ENCODE assay signal across 1 cellular context in the genomic region with DNA sequence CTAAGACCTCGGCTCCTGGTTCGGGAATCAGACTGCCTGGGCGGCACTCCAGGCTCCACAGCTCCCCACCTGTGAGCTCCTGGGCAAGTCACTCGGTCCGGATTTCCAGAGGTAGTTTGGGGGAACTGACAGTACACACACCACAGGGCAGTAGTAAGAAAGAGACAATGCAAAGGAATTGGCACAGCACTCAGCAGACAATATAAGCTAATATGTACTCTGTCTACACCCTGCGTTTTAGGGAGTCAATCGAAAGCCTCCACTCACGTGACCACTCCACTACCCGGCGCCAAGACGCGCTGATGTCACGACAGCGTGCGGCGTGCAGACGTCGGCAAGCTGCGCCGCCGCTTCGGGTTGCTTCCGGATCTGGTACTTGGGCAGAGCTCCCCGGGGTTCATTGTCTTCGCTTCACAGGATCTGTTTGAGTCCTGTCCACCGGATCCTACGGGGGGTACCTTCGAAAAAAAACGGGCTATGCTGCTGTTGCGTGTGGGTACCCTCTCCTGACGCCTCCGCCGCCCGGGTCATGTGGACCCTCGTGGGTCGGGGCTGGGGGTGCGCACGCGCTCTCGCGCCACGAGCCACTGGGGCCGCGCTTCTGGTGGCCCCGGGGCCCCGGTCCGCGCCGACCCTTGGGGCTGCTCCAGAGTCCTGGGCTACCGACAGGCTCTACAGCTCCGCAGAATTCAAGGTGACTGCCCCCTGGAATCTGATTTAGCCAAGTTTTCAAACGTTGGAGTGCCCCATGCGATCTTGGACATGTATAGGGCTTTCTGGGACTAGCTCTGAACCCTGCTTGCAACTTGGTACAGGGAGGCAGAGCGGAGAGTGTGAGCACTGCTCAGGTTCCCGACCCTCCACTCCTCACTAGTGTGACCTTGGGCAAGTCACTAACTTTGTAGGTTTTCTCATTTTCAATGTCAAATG.
TF ChIP-seq lines count a peak whose summit lies in the region.

A gene with protein sequence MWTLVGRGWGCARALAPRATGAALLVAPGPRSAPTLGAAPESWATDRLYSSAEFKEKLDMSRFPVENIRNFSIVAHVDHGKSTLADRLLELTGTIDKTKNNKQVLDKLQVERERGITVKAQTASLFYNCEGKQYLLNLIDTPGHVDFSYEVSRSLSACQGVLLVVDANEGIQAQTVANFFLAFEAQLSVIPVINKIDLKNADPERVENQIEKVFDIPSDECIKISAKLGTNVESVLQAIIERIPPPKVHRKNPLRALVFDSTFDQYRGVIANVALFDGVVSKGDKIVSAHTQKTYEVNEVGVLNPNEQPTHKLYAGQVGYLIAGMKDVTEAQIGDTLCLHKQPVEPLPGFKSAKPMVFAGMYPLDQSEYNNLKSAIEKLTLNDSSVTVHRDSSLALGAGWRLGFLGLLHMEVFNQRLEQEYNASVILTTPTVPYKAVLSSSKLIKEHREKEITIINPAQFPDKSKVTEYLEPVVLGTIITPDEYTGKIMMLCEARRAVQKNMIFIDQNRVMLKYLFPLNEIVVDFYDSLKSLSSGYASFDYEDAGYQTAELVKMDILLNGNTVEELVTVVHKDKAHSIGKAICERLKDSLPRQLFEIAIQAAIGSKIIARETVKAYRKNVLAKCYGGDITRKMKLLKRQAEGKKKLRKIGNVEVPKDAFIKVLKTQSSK (plus strand): TSS at position 327 of the 930 bp plus-strand sequence. CDS start 203 bp downstream, at position 530.

TF ChIP-seq in HepG2, 621 proteins besides CTCF, POLR2A, EP300 and RAD21 (continued from another document and continues in another):
- TF ChIP-seq, protein P1, sequence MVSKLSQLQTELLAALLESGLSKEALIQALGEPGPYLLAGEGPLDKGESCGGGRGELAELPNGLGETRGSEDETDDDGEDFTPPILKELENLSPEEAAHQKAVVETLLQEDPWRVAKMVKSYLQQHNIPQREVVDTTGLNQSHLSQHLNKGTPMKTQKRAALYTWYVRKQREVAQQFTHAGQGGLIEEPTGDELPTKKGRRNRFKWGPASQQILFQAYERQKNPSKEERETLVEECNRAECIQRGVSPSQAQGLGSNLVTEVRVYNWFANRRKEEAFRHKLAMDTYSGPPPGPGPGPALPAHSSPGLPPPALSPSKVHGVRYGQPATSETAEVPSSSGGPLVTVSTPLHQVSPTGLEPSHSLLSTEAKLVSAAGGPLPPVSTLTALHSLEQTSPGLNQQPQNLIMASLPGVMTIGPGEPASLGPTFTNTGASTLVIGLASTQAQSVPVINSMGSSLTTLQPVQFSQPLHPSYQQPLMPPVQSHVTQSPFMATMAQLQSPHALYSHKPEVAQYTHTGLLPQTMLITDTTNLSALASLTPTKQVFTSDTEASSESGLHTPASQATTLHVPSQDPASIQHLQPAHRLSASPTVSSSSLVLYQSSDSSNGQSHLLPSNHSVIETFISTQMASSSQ (IDR thresholded peaks at IDR 0.05; ENCODE audit: low read depth): no peak
- TF ChIP-seq, protein P1 (CRISPR knock-in tag; IDR thresholded peaks at IDR 0.05; ENCODE audit: borderline replicate concordance): peak; percentile 58; the same call in 1 of the 2 replicates
- TF ChIP-seq KDM4B (CRISPR knock-in tag; IDR thresholded peaks at IDR 0.05) (no peak; the same call in 1 of the 2 replicates), ZNF232 (CRISPR knock-in tag; IDR thresholded peaks at IDR 0.05; ENCODE audit: borderline replicate concordance) (peak; percentile 60; the same call in 1 of the 2 replicates), ZIK1 (CRISPR knock-in tag; IDR thresholded peaks at IDR 0.05; ENCODE audit: borderline replicate concordance, low read depth) (peak; percentile 79; the same call in 1 of the 2 replicates), SRSF1 (optimal IDR thresholded peaks at IDR 0.05; ENCODE audit: low read depth, low read length) (peak; percentile 69), KLF12 (CRISPR knock-in tag; IDR thresholded peaks at IDR 0.05; ENCODE audit: borderline replicate concordance) (no peak), ZNF749 (CRISPR knock-in tag; IDR thresholded peaks at IDR 0.05; ENCODE audit: borderline replicate concordance) (no peak), SNAPC2 (CRISPR knock-in tag; IDR thresholded peaks at IDR 0.05) (no peak), POLR2AphosphoS5 (IDR thresholded peaks at IDR 0.05; ENCODE audit: low read depth, low read length) (peak; percentile 95), SKI (IDR thresholded peaks at IDR 0.05; ENCODE audit: partially characterized antibody) (no peak), RARG (CRISPR knock-in tag; IDR thresholded peaks at IDR 0.05; ENCODE audit: low read depth) (no peak), MAF1 (CRISPR knock-in tag; IDR thresholded peaks at IDR 0.05; ENCODE audit: borderline replicate concordance) (no peak), RFX1 (IDR thresholded peaks at IDR 0.05) (no peak), ZSCAN9 (CRISPR knock-in tag; IDR thresholded peaks at IDR 0.05; ENCODE audit: borderline replicate concordance) (0 out of 2 replicates have a peak, but pooled peaks have one; percentile 16), SPEN (CRISPR knock-in tag; IDR thresholded peaks at IDR 0.05; ENCODE audit: low read depth) (peak; percentile 91), ZNF644 (CRISPR knock-in tag; IDR thresholded peaks at IDR 0.05; ENCODE audit: low read depth) (no peak), ZNF850 (CRISPR knock-in tag; conservative IDR thresholded peaks at IDR 0.05) (no peak), ZNF282 (IDR thresholded peaks at IDR 0.05; ENCODE audit: partially characterized antibody) (no peak), ZNF326 (CRISPR knock-in tag; IDR thresholded peaks at IDR 0.05; ENCODE audit: borderline replicate concordance) (no peak), ZNF558 (CRISPR knock-in tag; IDR thresholded peaks at IDR 0.05; ENCODE audit: borderline replicate concordance) (no peak; the same call in 1 of the 2 replicates), ZBTB7B (CRISPR knock-in tag; IDR thresholded peaks at IDR 0.05) (peak; percentile 52), ZNF333 (CRISPR knock-in tag; IDR thresholded peaks at IDR 0.05; ENCODE audit: borderline replicate concordance) (no peak), NFKB2 (CRISPR knock-in tag; IDR thresholded peaks at IDR 0.05; ENCODE audit: borderline replicate concordance) (no peak), STAG1 (CRISPR knock-in tag; IDR thresholded peaks at IDR 0.05) (no peak), ZNF660 (CRISPR knock-in tag; IDR thresholded peaks at IDR 0.05; ENCODE audit: borderline replicate concordance, low read depth) (no peak), HIVEP1 (CRISPR knock-in tag; IDR thresholded peaks at IDR 0.05) (no peak; the same call in 1 of the 2 replicates)
- TF ChIP-seq, protein P2, sequence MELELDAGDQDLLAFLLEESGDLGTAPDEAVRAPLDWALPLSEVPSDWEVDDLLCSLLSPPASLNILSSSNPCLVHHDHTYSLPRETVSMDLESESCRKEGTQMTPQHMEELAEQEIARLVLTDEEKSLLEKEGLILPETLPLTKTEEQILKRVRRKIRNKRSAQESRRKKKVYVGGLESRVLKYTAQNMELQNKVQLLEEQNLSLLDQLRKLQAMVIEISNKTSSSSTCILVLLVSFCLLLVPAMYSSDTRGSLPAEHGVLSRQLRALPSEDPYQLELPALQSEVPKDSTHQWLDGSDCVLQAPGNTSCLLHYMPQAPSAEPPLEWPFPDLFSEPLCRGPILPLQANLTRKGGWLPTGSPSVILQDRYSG (CRISPR knock-in tag; IDR thresholded peaks at IDR 0.05): no peak
- TF ChIP-seq, protein P3, sequence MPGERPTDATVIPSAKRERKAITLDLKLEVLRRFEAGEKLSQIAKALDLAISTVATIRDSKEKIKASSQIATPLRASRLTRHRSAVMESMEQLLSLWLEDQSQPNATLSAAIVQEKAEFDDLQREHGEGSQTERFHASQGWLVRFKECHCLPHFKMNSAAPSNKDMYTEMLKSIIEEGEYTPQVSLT (CRISPR knock-in tag; IDR thresholded peaks at IDR 0.05; ENCODE audit: borderline replicate concordance, low read depth): no peak
- TF ChIP-seq, protein P4, sequence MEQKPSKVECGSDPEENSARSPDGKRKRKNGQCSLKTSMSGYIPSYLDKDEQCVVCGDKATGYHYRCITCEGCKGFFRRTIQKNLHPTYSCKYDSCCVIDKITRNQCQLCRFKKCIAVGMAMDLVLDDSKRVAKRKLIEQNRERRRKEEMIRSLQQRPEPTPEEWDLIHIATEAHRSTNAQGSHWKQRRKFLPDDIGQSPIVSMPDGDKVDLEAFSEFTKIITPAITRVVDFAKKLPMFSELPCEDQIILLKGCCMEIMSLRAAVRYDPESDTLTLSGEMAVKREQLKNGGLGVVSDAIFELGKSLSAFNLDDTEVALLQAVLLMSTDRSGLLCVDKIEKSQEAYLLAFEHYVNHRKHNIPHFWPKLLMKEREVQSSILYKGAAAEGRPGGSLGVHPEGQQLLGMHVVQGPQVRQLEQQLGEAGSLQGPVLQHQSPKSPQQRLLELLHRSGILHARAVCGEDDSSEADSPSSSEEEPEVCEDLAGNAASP (CRISPR knock-in tag; IDR thresholded peaks at IDR 0.05; ENCODE audit: borderline replicate concordance): no peak
- TF ChIP-seq, protein P5, sequence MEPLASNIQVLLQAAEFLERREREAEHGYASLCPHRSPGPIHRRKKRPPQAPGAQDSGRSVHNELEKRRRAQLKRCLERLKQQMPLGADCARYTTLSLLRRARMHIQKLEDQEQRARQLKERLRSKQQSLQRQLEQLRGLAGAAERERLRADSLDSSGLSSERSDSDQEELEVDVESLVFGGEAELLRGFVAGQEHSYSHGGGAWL (CRISPR knock-in tag; IDR thresholded peaks at IDR 0.05): peak; percentile 69; the same call in 1 of the 2 replicates
- TF ChIP-seq, protein P6, sequence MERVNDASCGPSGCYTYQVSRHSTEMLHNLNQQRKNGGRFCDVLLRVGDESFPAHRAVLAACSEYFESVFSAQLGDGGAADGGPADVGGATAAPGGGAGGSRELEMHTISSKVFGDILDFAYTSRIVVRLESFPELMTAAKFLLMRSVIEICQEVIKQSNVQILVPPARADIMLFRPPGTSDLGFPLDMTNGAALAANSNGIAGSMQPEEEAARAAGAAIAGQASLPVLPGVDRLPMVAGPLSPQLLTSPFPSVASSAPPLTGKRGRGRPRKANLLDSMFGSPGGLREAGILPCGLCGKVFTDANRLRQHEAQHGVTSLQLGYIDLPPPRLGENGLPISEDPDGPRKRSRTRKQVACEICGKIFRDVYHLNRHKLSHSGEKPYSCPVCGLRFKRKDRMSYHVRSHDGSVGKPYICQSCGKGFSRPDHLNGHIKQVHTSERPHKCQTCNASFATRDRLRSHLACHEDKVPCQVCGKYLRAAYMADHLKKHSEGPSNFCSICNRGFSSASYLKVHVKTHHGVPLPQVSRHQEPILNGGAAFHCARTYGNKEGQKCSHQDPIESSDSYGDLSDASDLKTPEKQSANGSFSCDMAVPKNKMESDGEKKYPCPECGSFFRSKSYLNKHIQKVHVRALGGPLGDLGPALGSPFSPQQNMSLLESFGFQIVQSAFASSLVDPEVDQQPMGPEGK (CRISPR knock-in tag; IDR thresholded peaks at IDR 0.05): peak; percentile 40; the same call in 1 of the 2 replicates
- TF ChIP-seq, protein P7, sequence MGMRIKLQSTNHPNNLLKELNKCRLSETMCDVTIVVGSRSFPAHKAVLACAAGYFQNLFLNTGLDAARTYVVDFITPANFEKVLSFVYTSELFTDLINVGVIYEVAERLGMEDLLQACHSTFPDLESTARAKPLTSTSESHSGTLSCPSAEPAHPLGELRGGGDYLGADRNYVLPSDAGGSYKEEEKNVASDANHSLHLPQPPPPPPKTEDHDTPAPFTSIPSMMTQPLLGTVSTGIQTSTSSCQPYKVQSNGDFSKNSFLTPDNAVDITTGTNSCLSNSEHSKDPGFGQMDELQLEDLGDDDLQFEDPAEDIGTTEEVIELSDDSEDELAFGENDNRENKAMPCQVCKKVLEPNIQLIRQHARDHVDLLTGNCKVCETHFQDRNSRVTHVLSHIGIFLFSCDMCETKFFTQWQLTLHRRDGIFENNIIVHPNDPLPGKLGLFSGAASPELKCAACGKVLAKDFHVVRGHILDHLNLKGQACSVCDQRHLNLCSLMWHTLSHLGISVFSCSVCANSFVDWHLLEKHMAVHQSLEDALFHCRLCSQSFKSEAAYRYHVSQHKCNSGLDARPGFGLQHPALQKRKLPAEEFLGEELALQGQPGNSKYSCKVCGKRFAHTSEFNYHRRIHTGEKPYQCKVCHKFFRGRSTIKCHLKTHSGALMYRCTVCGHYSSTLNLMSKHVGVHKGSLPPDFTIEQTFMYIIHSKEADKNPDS (CRISPR knock-in tag; IDR thresholded peaks at IDR 0.05): no peak
- TF ChIP-seq, protein P8, sequence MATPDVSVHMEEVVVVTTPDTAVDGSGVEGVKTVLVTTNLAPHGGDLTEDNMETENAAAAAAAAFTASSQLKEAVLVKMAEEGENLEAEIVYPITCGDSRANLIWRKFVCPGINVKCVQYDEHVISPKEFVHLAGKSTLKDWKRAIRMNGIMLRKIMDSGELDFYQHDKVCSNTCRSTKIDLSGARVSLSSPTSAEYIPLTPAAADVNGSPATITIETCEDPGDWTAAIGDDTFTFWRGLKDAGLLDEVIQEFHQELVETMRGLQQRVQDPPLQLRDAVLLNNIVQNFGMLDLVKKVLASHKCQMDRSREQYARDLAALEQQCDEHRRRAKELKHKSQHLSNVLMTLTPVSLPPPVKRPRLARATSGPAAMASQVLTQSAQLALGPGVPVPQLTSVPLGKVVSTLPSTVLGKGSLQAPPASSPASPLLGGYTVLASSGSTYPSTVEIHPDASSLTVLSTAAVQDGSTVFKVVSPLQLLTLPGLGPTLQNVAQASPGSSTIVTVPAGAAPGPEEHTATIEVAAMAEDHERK (CRISPR knock-in tag; IDR thresholded peaks at IDR 0.05; ENCODE audit: low read depth): peak; percentile 99
- TF ChIP-seq, protein P9, sequence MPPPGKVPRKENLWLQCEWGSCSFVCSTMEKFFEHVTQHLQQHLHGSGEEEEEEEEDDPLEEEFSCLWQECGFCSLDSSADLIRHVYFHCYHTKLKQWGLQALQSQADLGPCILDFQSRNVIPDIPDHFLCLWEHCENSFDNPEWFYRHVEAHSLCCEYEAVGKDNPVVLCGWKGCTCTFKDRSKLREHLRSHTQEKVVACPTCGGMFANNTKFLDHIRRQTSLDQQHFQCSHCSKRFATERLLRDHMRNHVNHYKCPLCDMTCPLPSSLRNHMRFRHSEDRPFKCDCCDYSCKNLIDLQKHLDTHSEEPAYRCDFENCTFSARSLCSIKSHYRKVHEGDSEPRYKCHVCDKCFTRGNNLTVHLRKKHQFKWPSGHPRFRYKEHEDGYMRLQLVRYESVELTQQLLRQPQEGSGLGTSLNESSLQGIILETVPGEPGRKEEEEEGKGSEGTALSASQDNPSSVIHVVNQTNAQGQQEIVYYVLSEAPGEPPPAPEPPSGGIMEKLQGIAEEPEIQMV (CRISPR knock-in tag; IDR thresholded peaks at IDR 0.05; ENCODE audit: low read depth): peak; percentile 53
